In the genomic region with DNA sequence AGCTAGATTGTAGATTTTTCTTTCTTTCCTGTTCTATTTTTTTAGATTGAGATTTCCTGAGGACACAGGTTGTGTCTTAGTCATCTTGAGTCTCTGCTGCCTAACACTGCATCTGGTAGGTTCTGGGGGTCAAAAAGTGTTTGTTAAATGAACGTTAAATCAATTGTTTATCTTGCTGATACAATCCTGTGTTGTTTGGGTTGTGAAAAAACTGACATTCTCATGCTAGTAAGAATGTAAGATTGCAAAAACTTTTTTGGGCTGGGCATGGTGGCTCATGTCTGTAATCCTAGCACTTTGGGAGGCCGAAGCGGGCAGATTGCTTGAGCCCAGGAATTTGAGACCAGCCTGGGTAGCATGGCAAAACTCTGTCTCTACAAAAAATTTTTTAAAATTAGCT, we compare ENCODE assay signal across 26 cellular contexts. TPM values are rescaled to one million over a fixed set of nuclear protein-coding genes. Genes with fewer than 3 reads are reported as not detected.
A peak's percentile ranks its signal among the peaks of the same experiment; 100 is the strongest.
DNase-seq lines count a peak whose midpoint lies in the region; ATAC-seq, FAIRE-seq and TF ChIP-seq lines count a peak whose summit lies in the region.
"Had no signal": no experiment of that assay in that cellular context is flagged by ENCODE, and none has a peak within 500 bp of the region (broad histone marks: within the 10 kb centered on the region; RNA-seq: fewer than 3 reads in every experiment).

No MANE protein-coding gene starts in this region.

- H3K79me2 ChIP-seq in endothelial cell of umbilical vein (ENCODE audit: control insufficient read depth, insufficient read depth, low read length) (no peaks in the 10 kb centered on the region), trophoblast cell (ENCODE audit: control insufficient read depth, insufficient read depth, low read length, poor library complexity) (no peaks in the 10 kb centered on the region)

- H3K27ac Mint-ChIP-seq in WTC11 = peak overlapping the region; percentile 11; the same call in 1 of the 2 replicates
- H3K27ac Mint-ChIP-seq: CD4-positive, alpha-beta memory T cell had no signal

- no peak overlapping the region for H3K4ac ChIP-seq in trophoblast cell (ENCODE audit: low read depth, low read length)

- POLR2A ChIA-PET in WTC11 (lab: Charles Lee) = no interaction called here
- POLR2A ChIA-PET in endothelial cell of umbilical vein (lab: Charles Lee) = no interaction called here

- H3K4me1 ChIP-seq in endothelial cell of umbilical vein (ENCODE audit: control insufficient read depth, extremely low read depth, insufficient read depth, low read length) (peaks cover 30% of the 10 kb centered on the region), trophoblast cell (ENCODE audit: control insufficient read depth in 1 of 2, insufficient read depth in 2 of 2, low read length in 2 of 2) (no peaks in the 10 kb centered on the region), small intestine (ENCODE audit: control insufficient read depth in 2 of 2, insufficient read depth in 1 of 2, low read depth in 1 of 2, low read length in 1 of 2) (no peaks in the 10 kb centered on the region)
- H3K4me1 ChIP-seq: HAP-1 had no signal

- H2BK120ac ChIP-seq in trophoblast cell (ENCODE audit: insufficient read depth, low read length, poor library complexity) = no peak overlapping the region

- H3K36me3 Mint-ChIP-seq in WTC11 = no peaks in the 10 kb centered on the region

- intact Hi-C loops in endothelial cell of umbilical vein (cut with micrococcal nuclease) = no loop called here

- no peak overlapping the region for H3K4me3 Mint-ChIP-seq in WTC11
- H3K4me3 Mint-ChIP-seq: CD4-positive, alpha-beta memory T cell had no signal

- no peak overlapping the region for H3K18ac ChIP-seq in trophoblast cell (ENCODE audit: low read length)

- H3K27ac ChIP-seq in endothelial cell of umbilical vein (ENCODE audit: insufficient read depth, low read depth, low read length) (no peak overlapping the region), trophoblast cell (ENCODE audit: low read depth, low read length) (no peak overlapping the region), WERI-Rb-1 (no peak overlapping the region), small intestine (ENCODE audit: low read depth in 1 of 2, low read length in 1 of 2) (no peak overlapping the region)
- H3K27ac ChIP-seq: BLaER1 treated with 17β-estradiol and CSF1 and Interleukin-3, amounts not matched to agents 10 nM and 100 nM; GM23248; HL-60; PC-9 had no signal

- no peaks in the 10 kb centered on the region for H3K27me3 Mint-ChIP-seq in WTC11 (ENCODE audit: low read depth)
- H3K27me3 Mint-ChIP-seq: CD4-positive, alpha-beta memory T cell had no signal

- peaks cover 40% of the 10 kb centered on the region for H3K4me1 Mint-ChIP-seq in WTC11

- H2AFZ ChIP-seq in endothelial cell of umbilical vein (ENCODE audit: low read depth, low read length) = no peak overlapping the region
- no peak overlapping the region for H2AFZ ChIP-seq in trophoblast cell (ENCODE audit: insufficient read depth, low read length, poor library complexity)
- H2AFZ ChIP-seq: GM23248, PC-9 had no signal

- H3K4me3 ChIP-seq in endothelial cell of umbilical vein (replicated peaks in 1 of 3; ENCODE audit: insufficient read depth in 1 of 3, low read depth in 1 of 3, low read length in 3 of 3) (no peak overlapping the region), trophoblast cell (ENCODE audit: low read depth, low read length) (no peak overlapping the region), WERI-Rb-1 (ENCODE audit: low read depth, low read length) (no peak overlapping the region), small intestine (ENCODE audit: low read depth in 1 of 2, low read length in 2 of 2) (no peak overlapping the region)
- H3K4me3 ChIP-seq: BLaER1 treated with 17β-estradiol and CSF1 and Interleukin-3, amounts not matched to agents 10 nM and 100 nM; GM12878; GM23248; HAP-1; PC-9 had no signal

- H2BK5ac ChIP-seq in trophoblast cell (ENCODE audit: low read depth, low read length, poor library complexity) = no peak overlapping the region

- H3K9ac ChIP-seq in endothelial cell of umbilical vein (replicated peaks; ENCODE audit: extremely low read depth, insufficient read depth, low read length) (no peak overlapping the region), trophoblast cell (ENCODE audit: low read length) (no peak overlapping the region)
- H3K9ac ChIP-seq: BLaER1 treated with 17β-estradiol and CSF1 and Interleukin-3, amounts not matched to agents 10 nM and 100 nM; GM23248 had no signal

- H2AK5ac ChIP-seq in trophoblast cell (ENCODE audit: low read length) = no peak overlapping the region

- no peak for TF ChIP-seq POLR2A in endothelial cell of umbilical vein (IDR thresholded peaks at IDR 0.05; ENCODE audit: low read depth, low read length)

- no peak overlapping the region for H2BK12ac ChIP-seq in trophoblast cell (ENCODE audit: low read length)

- CTCF ChIA-PET in WTC11 (lab: Charles Lee) = interaction anchor here (0.6 to 1.3 kb wide), 2 partner anchors 176 to 183 kb away, joined by 3 to 5 read pairs; no protein-coding TSS in a partner anchor
- CTCF ChIA-PET in endothelial cell of umbilical vein (lab: Charles Lee) = interaction anchor here (0.6 to 2.2 kb wide), 5 partner anchors 8 to 573 kb away, joined by 3 to 16 read pairs (median 5); no protein-coding TSS in a partner anchor

- DNase-seq in HCEC 1CT = peak; percentile 29
- no peak for DNase-seq in WTC11 (ENCODE audit: low spot score)
- DNase-seq in endothelial cell of umbilical vein (ENCODE audit: low read depth, low spot score) = peak; percentile 62
- peak; percentile 7 to 80 for DNase-seq in trophoblast cell
- no peak for DNase-seq in WERI-Rb-1
- DNase-seq in small intestine = no peak
- DNase-seq in HuH-7 (ENCODE audit: low spot score) = no peak
- DNase-seq: 8988T; CD4-positive, alpha-beta memory T cell; DND-41; GM23248; KG1; NCI-H1105; NCI-H146; NCI-H2029; NCI-H2227 treated with DMSO at 0.1 percent for 48 hours; NCI-H510A treated with DMSO at 0.1 percent for 48 hours; NCI-H748 treated with DMSO at 0.1 percent for 48 hours; PC-9; RPMI8226 had no signal

- no peaks in the 10 kb centered on the region for H3K9me3 ChIP-seq in endothelial cell of umbilical vein (replicated peaks; ENCODE audit: control insufficient read depth, insufficient read depth, low read length)
- no peaks in the 10 kb centered on the region for H3K9me3 ChIP-seq in trophoblast cell (ENCODE audit: insufficient read depth, low read depth, low read length)
- H3K9me3 ChIP-seq in WERI-Rb-1 (ENCODE audit: severe bottlenecking) = no peaks in the 10 kb centered on the region
- no peaks in the 10 kb centered on the region for H3K9me3 ChIP-seq in small intestine (ENCODE audit: control insufficient read depth, low read depth)
- H3K9me3 ChIP-seq: BLaER1 treated with 17β-estradiol and CSF1 and Interleukin-3, amounts not matched to agents 10 nM and 100 nM; HAP-1 had no signal

- no CpG with 5 or more reads among the region's 3 CpGs for WGBS in trophoblast cell (ENCODE audit: extremely low coverage, insufficient coverage, insufficient read length)
- WGBS in small intestine, 3 donors = 83 to 91% (median 88%) methylated on average over 3 of the region's 3 CpGs

- H4K91ac ChIP-seq in trophoblast cell (ENCODE audit: low read depth, low read length) = no peak overlapping the region

- FAIRE-seq in endothelial cell of umbilical vein (lab: Jason Lieb, UNC) (no peak), small intestine (lab: Jason Lieb, UNC) (no peak)
- FAIRE-seq: GM12878, HepG2 had no signal

- ATAC-seq in WTC11 (no peak), GM21576 (IDR thresholded peaks at IDR 0.05; ENCODE audit: unreplicated experiment) (no peak)
- ATAC-seq: GM12878, HepG2 had no signal

- H3K4me2 ChIP-seq in endothelial cell of umbilical vein (ENCODE audit: insufficient read depth, low read length) = no peak overlapping the region
- H3K4me2 ChIP-seq in trophoblast cell (ENCODE audit: low read length) = no peak overlapping the region
- H3K4me2 ChIP-seq: BLaER1 treated with 17β-estradiol and CSF1 and Interleukin-3, amounts not matched to agents 10 nM and 100 nM; PC-9 had no signal

- dilution Hi-C loops in endothelial cell of umbilical vein (cut with MboI; ENCODE audit: extremely low pct_ligation_motif_present, low sequenced_read_pairs) = no loop called here

- H3K27me3 ChIP-seq in endothelial cell of umbilical vein (ENCODE audit: control insufficient read depth in 2 of 2, insufficient read depth in 2 of 2, low read length in 2 of 2) = no peaks in the 10 kb centered on the region
- H3K27me3 ChIP-seq in trophoblast cell (ENCODE audit: insufficient read depth, low read length) = no peaks in the 10 kb centered on the region
- H3K27me3 ChIP-seq in WERI-Rb-1 (ENCODE audit: insufficient read depth, low read depth, severe bottlenecking) = no peaks in the 10 kb centered on the region
- no peaks in the 10 kb centered on the region for H3K27me3 ChIP-seq in small intestine (ENCODE audit: control insufficient read depth in 2 of 2, insufficient read depth in 2 of 2, low read length in 2 of 2)
- H3K27me3 ChIP-seq: BLaER1 treated with 17β-estradiol and CSF1 and Interleukin-3, amounts not matched to agents 10 nM and 100 nM had no signal

- no peaks in the 10 kb centered on the region for H3K79me1 ChIP-seq in trophoblast cell (ENCODE audit: low read length)

- no peak overlapping the region for H4K12ac ChIP-seq in trophoblast cell (ENCODE audit: low read depth, low read length)

- TF ChIP-seq CTCF in WTC11 (IDR thresholded peaks at IDR 0.05) (no peak), endothelial cell of umbilical vein (IDR thresholded peaks at IDR 0.05; ENCODE audit: extremely low read depth in 1 of 2, insufficient read depth in 1 of 2, low read depth in 1 of 2, low read length in 2 of 2) (no peak), WERI-Rb-1 (IDR thresholded peaks at IDR 0.05; ENCODE audit: low read depth, low read length) (no peak)

- H3K36me3 ChIP-seq in endothelial cell of umbilical vein (ENCODE audit: control insufficient read depth in 2 of 2, extremely low read depth in 1 of 2, insufficient read depth in 2 of 2, low read length in 2 of 2) (no peaks in the 10 kb centered on the region), trophoblast cell (ENCODE audit: control insufficient read depth in 1 of 2, insufficient read depth in 2 of 2, low read length in 2 of 2) (no peaks in the 10 kb centered on the region), WERI-Rb-1 (no peaks in the 10 kb centered on the region; the same call in 1 of the 2 replicates), small intestine (ENCODE audit: control insufficient read depth in 2 of 2, insufficient read depth in 2 of 2, low read length in 2 of 2) (peaks cover 0 to 2% of the 10 kb centered on the region in 2 donors)
- H3K36me3 ChIP-seq: HAP-1 had no signal

- no TSS peak for BruUV-seq in endothelial cell of umbilical vein (replicated peaks; lab: Mats Ljungman, UMichigan)

- no peak overlapping the region for H4K8ac ChIP-seq in trophoblast cell (ENCODE audit: low read depth, low read length)

- no peak overlapping the region for H3K23ac ChIP-seq in trophoblast cell (ENCODE audit: low read length)

- H3K14ac ChIP-seq in trophoblast cell (ENCODE audit: low read length) = no peak overlapping the region

- no peaks in the 10 kb centered on the region for H3K9me3 Mint-ChIP-seq in WTC11

- no peaks in the 10 kb centered on the region for H4K20me1 ChIP-seq in endothelial cell of umbilical vein (replicated peaks; ENCODE audit: control insufficient read depth, extremely low read depth, insufficient read depth, low read length)
- H4K20me1 ChIP-seq: BLaER1 treated with 17β-estradiol and CSF1 and Interleukin-3, amounts not matched to agents 10 nM and 100 nM had no signal

- no peaks in the 10 kb centered on the region for H3K9me1 ChIP-seq in endothelial cell of umbilical vein (replicated peaks; ENCODE audit: control insufficient read depth, extremely low read depth, insufficient read depth, low read length)

RNA-seq across cellular contexts. Expression of a gene that starts 3.4 kb away (rescaled TPM):
- total RNA-seq in WTC11 (2021) = 7.5 to 9.4 TPM (median 8.7 TPM) in 3 replicates
- total RNA-seq in endothelial cell of umbilical vein = 6.7 and 45.6 TPM in 2 replicates
- 18.5 and 20.3 TPM in 2 replicates for polyA plus RNA-seq in endothelial cell of umbilical vein
- polyA plus RNA-seq in endothelial cell of umbilical vein (2011; cell fraction: cytosol; rRNA removed) = 9.8 and 13.4 TPM in 2 replicates
- polyA plus RNA-seq in endothelial cell of umbilical vein (2011; cell fraction: nucleus; rRNA removed) = 36.0 and 42.3 TPM in 2 replicates
- polyA plus RNA-seq in endothelial cell of umbilical vein (2012) = 5.1 and 5.5 TPM in 2 replicates
- 16.3 and 17.0 TPM in 2 replicates for polyA minus RNA-seq in endothelial cell of umbilical vein
- not detected for polyA minus RNA-seq in endothelial cell of umbilical vein (2011; cell fraction: cytosol; rRNA and poly(A)+ RNA removed)
- polyA minus RNA-seq in endothelial cell of umbilical vein (2011; cell fraction: nucleus; rRNA and poly(A)+ RNA removed) = 7.9 and 11.7 TPM in 2 replicates
- 1.4 and 1.5 TPM in 2 replicates for polyA plus RNA-seq in trophoblast cell (2013)
- 10 to 100 TPM in 2 of 3 donors, 1 to 10 TPM in 1; 8.1 to 26.4 (median 15.7) TPM for polyA plus RNA-seq in small intestine

RNA-seq across cellular contexts. Expression of a gene that starts 39.1 kb away (rescaled TPM):
- total RNA-seq in WTC11 (2021) (0.66 to 1.1 TPM (median 0.71 TPM) in 3 replicates), endothelial cell of umbilical vein (5.7 and 11.1 TPM in 2 replicates)
- polyA plus RNA-seq in endothelial cell of umbilical vein (3.5 and 4.0 TPM in 2 replicates), small intestine (100 to 1,000 TPM in 1 of 3 donors, 10 to 100 TPM in 2; 34.0 to 128 (median 61.6) TPM)
- polyA plus RNA-seq in endothelial cell of umbilical vein (2011; cell fraction: cytosol; rRNA removed) = 5.6 and 6.6 TPM in 2 replicates
- 2.8 and 3.2 TPM in 2 replicates for polyA plus RNA-seq in endothelial cell of umbilical vein (2011; cell fraction: nucleus; rRNA removed)
- polyA plus RNA-seq in endothelial cell of umbilical vein (2012) = 2.8 and 7.5 TPM in 2 replicates
- polyA minus RNA-seq in endothelial cell of umbilical vein = 7.3 and 12.3 TPM in 2 replicates
- polyA minus RNA-seq in endothelial cell of umbilical vein (2011; cell fraction: cytosol; rRNA and poly(A)+ RNA removed) = not detected
- polyA minus RNA-seq in endothelial cell of umbilical vein (2011; cell fraction: nucleus; rRNA and poly(A)+ RNA removed) = 2.3 and 2.8 TPM in 2 replicates
- 0.04 and 0.11 TPM in 2 replicates for polyA plus RNA-seq in trophoblast cell (2013)

Comparison
In these comparisons a context has a peak if more than half of its experiments do, and no peak if none do; other contexts are left out.
1. DNase-seq: peak in HCEC 1CT (single experiment), endothelial cell of umbilical vein (single experiment) and trophoblast cell (2 of 2); none in WTC11 (single experiment), WERI-Rb-1 (single experiment), small intestine (single experiment) and HuH-7 (single experiment).